Comparison of ENCODE assay signal across 8 cellular contexts in the genomic region with DNA sequence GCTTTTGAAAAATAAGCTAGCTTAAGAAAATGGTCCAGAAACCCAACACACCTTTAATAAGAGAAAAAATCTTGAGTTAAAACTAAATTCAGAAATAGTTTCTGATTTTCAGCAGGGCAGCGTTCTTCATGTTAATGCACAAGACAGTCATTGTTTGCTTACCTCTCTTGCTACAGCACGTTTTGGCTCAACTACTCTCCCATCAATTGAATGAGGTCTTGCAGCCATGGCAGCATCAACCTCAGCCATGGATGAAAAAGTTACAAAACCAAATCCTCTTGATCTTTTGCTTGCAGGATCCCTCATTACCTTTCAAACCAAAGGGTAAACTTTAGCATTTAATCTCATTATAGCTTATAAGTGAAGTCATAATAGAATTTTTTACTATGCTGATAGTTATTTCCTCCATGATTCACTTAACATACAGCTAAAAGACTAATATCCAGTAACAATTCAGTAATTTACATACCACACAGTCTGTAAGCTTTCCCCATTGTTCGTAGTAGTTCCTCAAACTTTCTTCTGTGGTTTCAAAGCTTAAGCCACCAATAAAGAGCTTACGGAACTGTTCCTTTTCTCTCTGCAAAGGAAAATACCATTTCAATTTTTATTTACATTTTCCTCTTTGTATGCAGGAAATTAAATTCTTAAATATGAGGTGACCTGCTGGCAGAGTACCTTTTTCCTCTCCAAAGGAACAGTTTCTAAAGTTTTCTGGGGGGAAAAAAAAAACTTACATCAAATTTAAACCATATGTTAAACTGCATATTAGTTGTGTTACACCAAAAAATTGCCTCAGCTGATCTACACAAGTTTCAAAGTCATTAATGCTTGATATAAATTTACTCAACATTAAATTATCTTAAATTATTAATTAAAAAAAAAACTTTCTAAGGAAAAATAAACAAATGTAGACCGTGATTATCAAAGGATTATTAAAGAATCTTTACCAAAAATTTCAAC. TPM values are rescaled to one million over a fixed set of nuclear protein-coding genes. Genes with fewer than 3 reads are reported as not detected.
DNase-seq lines count a peak whose midpoint lies in the region; ATAC-seq and TF ChIP-seq lines count a peak whose summit lies in the region.

No MANE protein-coding gene starts in this region.

- H3F3A ChIP-seq in smooth muscle cell (ENCODE audit: low read depth) = peaks cover 40% of the 10 kb centered on the region

- H3K9me3 ChIP-seq in SJSA1 (replicated peaks) = no peaks in the 10 kb centered on the region
- H3K9me3 ChIP-seq in smooth muscle cell (replicated peaks; ENCODE audit: low read depth) = no peaks in the 10 kb centered on the region

- peak overlapping the region; percentile 86 for H3K4me3 ChIP-seq in SJSA1
- H3K4me3 ChIP-seq in fibroblast of villous mesenchyme (ENCODE audit: low read depth, low read length) = peak overlapping the region; percentile 97
- peak overlapping the region; percentile 97 for H3K4me3 ChIP-seq in smooth muscle cell

- peak overlapping the region; percentile 96 for H3K4me2 ChIP-seq in smooth muscle cell

- 21% methylated on average over 5 of the region's 5 CpGs for WGBS in smooth muscle cell (ENCODE audit: low lambda C conversion rate)

- H4K20me1 ChIP-seq in smooth muscle cell (ENCODE audit: low read depth) = peaks cover 84% of the 10 kb centered on the region

- no peaks in the 10 kb centered on the region for H3K27me3 ChIP-seq in SJSA1 (replicated peaks)
- H3K27me3 ChIP-seq in smooth muscle cell (ENCODE audit: low read depth) = no peaks in the 10 kb centered on the region

- peak overlapping the region; percentile 96 for H3K9ac ChIP-seq in smooth muscle cell (ENCODE audit: low read depth)

- no peak overlapping the region for H2AFZ ChIP-seq in smooth muscle cell (ENCODE audit: low read depth)

- H3K27ac ChIP-seq in SJSA1 = peak overlapping the region; percentile 3; the same call in 1 of the 2 replicates
- H3K27ac ChIP-seq in smooth muscle cell (ENCODE audit: low read depth) = peak overlapping the region; percentile 93

- no peak for ATAC-seq in HG03342 (IDR thresholded peaks at IDR 0.05; ENCODE audit: unreplicated experiment)
- no peak for ATAC-seq in HG03039 (IDR thresholded peaks at IDR 0.05; ENCODE audit: unreplicated experiment)
- no peak for ATAC-seq in HG03196 (IDR thresholded peaks at IDR 0.05; ENCODE audit: unreplicated experiment)

- DNase-seq in DMS53 (lab: John Stamatoyannopoulos, UW) (peak; percentile 27), DMS53 treated with DMSO at 0.1 percent for 48 hours (lab: John Stamatoyannopoulos, UW; ENCODE audit: unreplicated experiment) (no peak), SJSA1 (ENCODE audit: low read depth in 1 of 2, low spot score in 2 of 2) (peak in 1 of 2 experiments; percentile 46), fibroblast of villous mesenchyme (ENCODE audit: low read depth) (no peak), smooth muscle cell (lab: John Stamatoyannopoulos, UW; ENCODE audit: unreplicated experiment) (no peak)

- TF ChIP-seq CTCF in fibroblast of villous mesenchyme (IDR thresholded peaks at IDR 0.05; ENCODE audit: insufficient read depth, low read depth, low read length) = no peak
- TF ChIP-seq CTCF in smooth muscle cell (IDR thresholded peaks at IDR 0.05; ENCODE audit: borderline replicate concordance, insufficient read depth, poor library complexity, severe bottlenecking) = no peak

- H3K36me3 ChIP-seq in SJSA1 (peaks cover 88% of the 10 kb centered on the region), smooth muscle cell (ENCODE audit: low read depth) (peaks cover 35% of the 10 kb centered on the region)

- peaks cover 89% of the 10 kb centered on the region for H3K79me2 ChIP-seq in smooth muscle cell (ENCODE audit: low read depth)

- H3K4me1 ChIP-seq in SJSA1 (replicated peaks) = peaks cover 21% of the 10 kb centered on the region
- H3K4me1 ChIP-seq in smooth muscle cell (ENCODE audit: low read depth) = peaks cover 40% of the 10 kb centered on the region

RNA-seq across cellular contexts. Expression of gene HNRNPA2B1, which starts 3.1 kb away (rescaled TPM):
- 327 and 364 TPM in 2 replicates for total RNA-seq in SJSA1 (2014; rRNA removed; shearing (Covaris generic))
- 128 and 135 TPM in 2 replicates for total RNA-seq in fibroblast of villous mesenchyme
- total RNA-seq in smooth muscle cell = 158 and 173 TPM in 2 replicates
- polyA plus RNA-seq in smooth muscle cell = 393 and 438 TPM in 2 replicates

RNA-seq across cellular contexts. Expression of gene CBX3, which starts 4.1 kb away (rescaled TPM):
- 231 and 246 TPM in 2 replicates for total RNA-seq in SJSA1 (2014; rRNA removed; shearing (Covaris generic))
- total RNA-seq in fibroblast of villous mesenchyme (112 and 134 TPM in 2 replicates), smooth muscle cell (156 and 181 TPM in 2 replicates)
- polyA plus RNA-seq in smooth muscle cell = 118 and 119 TPM in 2 replicates

RNA-seq across cellular contexts. Expression of gene NFE2L3, which starts 45.4 kb away (rescaled TPM):
- 14.4 and 17.1 TPM in 2 replicates for total RNA-seq in SJSA1 (2014; rRNA removed; shearing (Covaris generic))
- 6.1 and 6.9 TPM in 2 replicates for total RNA-seq in fibroblast of villous mesenchyme
- total RNA-seq in smooth muscle cell = 5.5 and 5.6 TPM in 2 replicates
- 2.4 and 6.2 TPM in 2 replicates for polyA plus RNA-seq in smooth muscle cell
